34 cellular contexts compared by ENCODE assay signal in the genomic region with DNA sequence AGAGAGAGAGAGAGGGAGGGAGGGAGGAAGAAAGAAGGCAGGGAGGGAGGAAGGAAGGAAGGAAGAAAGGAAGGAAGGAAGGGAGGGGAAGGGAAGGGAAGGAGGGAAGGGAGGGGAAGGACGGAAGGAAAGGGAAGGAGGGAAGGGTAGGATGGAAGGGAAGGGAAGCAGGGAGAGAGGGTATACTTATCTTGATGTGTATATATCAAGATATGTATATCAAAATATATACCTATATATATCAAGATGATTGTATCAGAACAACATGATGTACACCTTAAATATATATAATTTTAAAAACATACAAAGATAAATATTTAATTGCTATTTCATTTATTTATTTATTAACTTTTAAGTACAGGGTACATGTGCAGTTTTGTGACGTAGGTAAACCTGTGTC.
"Had no signal": no experiment of that assay in that cellular context is flagged by ENCODE, and none has a peak within 500 bp of the region (broad histone marks: within the 10 kb centered on the region; RNA-seq: fewer than 3 reads in every experiment).

No MANE protein-coding gene starts in this region.

- DNase-seq: activated effector memory CD4-positive, alpha-beta T cell treated with anti-CD3 and anti-CD28 coated beads, Interleukin-2, amount 50 U/mL, for 16 hours; activated effector memory CD4-positive, alpha-beta T cell treated with Interleukin-2 at 50 U/mL for 16 hours; activated gamma-delta T cell; activated gamma-delta T cell treated with Interleukin-2 at 50 U/mL for 16 hours; activated naive CD4-positive, alpha-beta T cell; activated naive CD4-positive, alpha-beta T cell treated with anti-CD3 and anti-CD28 coated beads for 36 hours; activated naive CD4-positive, alpha-beta T cell treated with anti-CD3 and anti-CD28 coated beads, Interleukin-2, amount 10 ng/mL, durations not matched to agents 7 days and 5 days; activated naive CD4-positive, alpha-beta T cell treated with anti-CD3 and anti-CD28 coated beads, Interleukin-2, amount 50 U/mL, for 16 hours; activated naive CD4-positive, alpha-beta T cell treated with Interleukin-2 at 50 U/mL for 16 hours; activated naive CD8-positive, alpha-beta T cell treated with anti-CD3 and anti-CD28 coated beads for 36 hours; activated naive CD8-positive, alpha-beta T cell treated with anti-CD3 and anti-CD28 coated beads, Interleukin-2, amount 10 ng/mL, durations not matched to agents 7 days and 5 days; activated naive CD8-positive, alpha-beta T cell treated with anti-CD3 and anti-CD28 coated beads, Interleukin-2, amount 50 U/mL, for 24 hours; activated T-cell treated with anti-CD3 and anti-CD28 coated beads, Interleukin-2, amount 50 U/mL, for 1 hour; activated T-cell treated with anti-CD3 and anti-CD28 coated beads, Interleukin-2, amount 50 U/mL, for 24 hours; activated T-cell treated with anti-CD3 and anti-CD28 coated beads, Interleukin-2, amount 50 U/mL, for 4 hours; activated T-cell treated with anti-CD3 and anti-CD28 coated beads, Interleukin-2, amount 50 U/mL, for 48 hours; activated T-cell treated with anti-CD3 and anti-CD28 coated beads, Interleukin-2, amount 50 U/mL, for 72 hours; adrenal gland; amniotic stem cell; amygdala; anterior cingulate cortex; aorta; body of pancreas; brain microvascular endothelial cell; caudate nucleus; central memory CD4-positive, alpha-beta T cell; cerebellar nuclear complex had no signal

- H3K4me3 ChIP-seq: adrenal gland, ascending aorta, body of pancreas, breast epithelium, cardiac muscle cell had no signal

- H3K9me3 ChIP-seq: adrenal gland, ascending aorta, body of pancreas, breast epithelium had no signal

- H3K4me1 ChIP-seq: adrenal gland, ascending aorta, body of pancreas, breast epithelium had no signal

- H3K27me3 ChIP-seq: adrenal gland, ascending aorta, body of pancreas, brain microvascular endothelial cell, breast epithelium, cardiac muscle cell had no signal

- H3K36me3 ChIP-seq: adrenal gland, ascending aorta, brain microvascular endothelial cell, breast epithelium, cardiac muscle cell had no signal

- FAIRE-seq: astrocyte, bronchial epithelial cell had no signal

- H3K27ac ChIP-seq: adrenal gland, ascending aorta, body of pancreas, brain microvascular endothelial cell, breast epithelium, cardiac muscle cell had no signal

- ATAC-seq: activated naive CD4-positive, alpha-beta T cell treated with anti-CD3 and anti-CD28 coated beads, Interleukin-2, amount 50 U/mL, for 72 hours; activated naive CD8-positive, alpha-beta T cell treated with anti-CD3 and anti-CD28 coated beads, Interleukin-2, amount 50 U/mL, for 24 hours; activated T-cell treated with anti-CD3 and anti-CD28 coated beads, Interleukin-2, amount 50 U/mL, for 4 hours; activated T-cell treated with anti-CD3 and anti-CD28 coated beads, Interleukin-2, amount 50 U/mL, for 72 hours; activated T-helper 17 cell treated with anti-CD3 and anti-CD28 coated beads, Interleukin-2, amount 50 U/mL, for 72 hours; body of pancreas had no signal
